In genomic region chr19:42074513-42075363, GRCh38 we compare ENCODE assay signal across 8 cellular contexts. TPM values are rescaled to one million over a fixed set of nuclear protein-coding genes. Genes with fewer than 3 reads are reported as not detected.
DNase-seq lines count a peak whose midpoint lies in the region; ATAC-seq and TF ChIP-seq lines count a peak whose summit lies in the region.

No MANE protein-coding gene starts in this region.

- peak overlapping the region; percentile 100 for H3K4me3 Mint-ChIP-seq in activated CD4-positive, alpha-beta T cell treated with anti-CD3 and anti-CD28 coated beads, Interleukin-2, amount 10 ng/mL, durations not matched to agents 7 days and 5 days

- H3K4me3 ChIP-seq in fibroblast of villous mesenchyme (ENCODE audit: low read depth, low read length) (peak overlapping the region; percentile 78), psoas muscle (peak overlapping the region; percentile 92)

- DNase-seq in stimulated activated CD4-positive, alpha-beta T cell treated with anti-CD3 and anti-CD28 coated beads, Interleukin-15, amount 100 ng/mL, for 24 hours, result peak; percentile 20
- DNase-seq in stimulated activated CD4-positive, alpha-beta T cell treated with anti-CD3 and anti-CD28 coated beads, Interleukin-4, amount 100 ng/mL, for 1 hour, result no peak
- DNase-seq in activated CD4-positive, alpha-beta T cell treated with anti-CD3 and anti-CD28 coated beads, Interleukin-2, amount 10 ng/mL, durations not matched to agents 7 days and 5 days, result no peak
- DNase-seq in fibroblast of villous mesenchyme (ENCODE audit: low read depth) (no peak), psoas muscle (no peak), SKM-1 treated with dmso at 0.1 percent for 144 hours (lab: John Stamatoyannopoulos, UW; ENCODE audit: unreplicated experiment) (no peak)

- no peaks in the 10 kb centered on the region for H3K9me3 ChIP-seq in psoas muscle

- H3K27me3 ChIP-seq in psoas muscle (ENCODE audit: insufficient read depth in 3 of 3, low read length in 2 of 3), result peaks cover 0 to 1% (median 0%) of the 10 kb centered on the region in 3 donors

- no peaks in the 10 kb centered on the region for H3K9me3 Mint-ChIP-seq in activated CD4-positive, alpha-beta T cell treated with anti-CD3 and anti-CD28 coated beads, Interleukin-2, amount 10 ng/mL, durations not matched to agents 7 days and 5 days

- H3K36me3 ChIP-seq in psoas muscle (ENCODE audit: insufficient read depth in 1 of 2, low read depth in 1 of 2), result peaks cover 0 to 13% of the 10 kb centered on the region in 2 donors

- H3K4me1 ChIP-seq in psoas muscle, result peaks cover 3% of the 10 kb centered on the region

- no peak for TF ChIP-seq CTCF in fibroblast of villous mesenchyme (IDR thresholded peaks at IDR 0.05; ENCODE audit: insufficient read depth, low read depth, low read length)
- TF ChIP-seq CTCF in psoas muscle (IDR thresholded peaks at IDR 0.05), result no peak

- POLR2A ChIA-PET in activated CD4-positive, alpha-beta T cell treated with anti-CD3 and anti-CD28 coated beads, Interleukin-2, amount 10 ng/mL, durations not matched to agents 7 days and 5 days (lab: Charles Lee), result no interaction called here

- H3K4me1 Mint-ChIP-seq in activated CD4-positive, alpha-beta T cell treated with anti-CD3 and anti-CD28 coated beads, Interleukin-2, amount 10 ng/mL, durations not matched to agents 7 days and 5 days, result peaks cover 39% of the 10 kb centered on the region

- CTCF ChIA-PET in activated CD4-positive, alpha-beta T cell treated with anti-CD3 and anti-CD28 coated beads, Interleukin-2, amount 10 ng/mL, durations not matched to agents 7 days and 5 days (lab: Charles Lee), result no interaction called here

- ATAC-seq in psoas muscle, result peak; percentile 3 to 26 (median 14)
- no peak for ATAC-seq in GM21786 (IDR thresholded peaks at IDR 0.05; ENCODE audit: unreplicated experiment)
- ATAC-seq in HG02623 (IDR thresholded peaks at IDR 0.05; ENCODE audit: unreplicated experiment), result no peak

- WGBS in psoas muscle, 3 donors, result 57 to 60% (median 58%) methylated on average over 27 of the region's 27 CpGs

- intact Hi-C loops in psoas muscle (cut with DNase I), result no loop called here

- H3K27me3 Mint-ChIP-seq in activated CD4-positive, alpha-beta T cell treated with anti-CD3 and anti-CD28 coated beads, Interleukin-2, amount 10 ng/mL, durations not matched to agents 7 days and 5 days, result peaks cover 7% of the 10 kb centered on the region

- peak overlapping the region; percentile 98 for H3K27ac ChIP-seq in psoas muscle

- H3K27ac Mint-ChIP-seq in activated CD4-positive, alpha-beta T cell treated with anti-CD3 and anti-CD28 coated beads, Interleukin-2, amount 10 ng/mL, durations not matched to agents 7 days and 5 days, result peak overlapping the region; percentile 99

- H3K36me3 Mint-ChIP-seq in activated CD4-positive, alpha-beta T cell treated with anti-CD3 and anti-CD28 coated beads, Interleukin-2, amount 10 ng/mL, durations not matched to agents 7 days and 5 days (ENCODE audit: low read depth), result peaks cover 9% of the 10 kb centered on the region

RNA-seq across cellular contexts. Expression of gene ZNF574, which starts 1.2 kb away (rescaled TPM):
- 10 to 100 TPM; 14.1 to 15.8 TPM for total RNA-seq in activated CD4-positive, alpha-beta T cell treated with anti-CD3 and anti-CD28 coated beads, Interleukin-2, amount 10 ng/mL, durations not matched to agents 7 days and 5 days
- total RNA-seq in fibroblast of villous mesenchyme (13.5 and 19.0 TPM in 2 replicates), psoas muscle (10 to 100 TPM in 2 of 4 donors, 1 to 10 TPM in 2; 8.7 to 11.2 (median 9.8) TPM)
- polyA plus RNA-seq in psoas muscle, result 1 to 10 TPM; 6.4 to 8.4 (median 6.9) TPM

RNA-seq across cellular contexts. Expression of gene GRIK5, which starts 4.7 kb away (rescaled TPM):
- under 1 TPM; 0.65 to 0.79 TPM for total RNA-seq in activated CD4-positive, alpha-beta T cell treated with anti-CD3 and anti-CD28 coated beads, Interleukin-2, amount 10 ng/mL, durations not matched to agents 7 days and 5 days
- total RNA-seq in fibroblast of villous mesenchyme (not detected in 2 replicates), psoas muscle (under 1 TPM; 0.42 to 0.88 (median 0.54) TPM)
- under 1 TPM; 0.26 to 0.45 (median 0.29) TPM for polyA plus RNA-seq in psoas muscle

RNA-seq across cellular contexts. Expression of gene POU2F2, which starts 57.5 kb away (rescaled TPM):
- 10 to 100 TPM; 19.6 to 22.9 TPM for total RNA-seq in activated CD4-positive, alpha-beta T cell treated with anti-CD3 and anti-CD28 coated beads, Interleukin-2, amount 10 ng/mL, durations not matched to agents 7 days and 5 days
- 1.3 and 1.9 TPM in 2 replicates for total RNA-seq in fibroblast of villous mesenchyme
- total RNA-seq in psoas muscle, result under 1 TPM; 0.30 to 0.86 (median 0.58) TPM
- polyA plus RNA-seq in psoas muscle, result under 1 TPM; 0.14 to 0.46 (median 0.26) TPM

Comparison
In these comparisons a context has a peak if more than half of its experiments do, and no peak if none do; other contexts are left out.
1. ATAC-seq: peak in psoas muscle (4 of 4); none in GM21786 (single experiment) and HG02623 (single experiment).